8 cellular contexts compared by ENCODE assay signal in the genomic region with DNA sequence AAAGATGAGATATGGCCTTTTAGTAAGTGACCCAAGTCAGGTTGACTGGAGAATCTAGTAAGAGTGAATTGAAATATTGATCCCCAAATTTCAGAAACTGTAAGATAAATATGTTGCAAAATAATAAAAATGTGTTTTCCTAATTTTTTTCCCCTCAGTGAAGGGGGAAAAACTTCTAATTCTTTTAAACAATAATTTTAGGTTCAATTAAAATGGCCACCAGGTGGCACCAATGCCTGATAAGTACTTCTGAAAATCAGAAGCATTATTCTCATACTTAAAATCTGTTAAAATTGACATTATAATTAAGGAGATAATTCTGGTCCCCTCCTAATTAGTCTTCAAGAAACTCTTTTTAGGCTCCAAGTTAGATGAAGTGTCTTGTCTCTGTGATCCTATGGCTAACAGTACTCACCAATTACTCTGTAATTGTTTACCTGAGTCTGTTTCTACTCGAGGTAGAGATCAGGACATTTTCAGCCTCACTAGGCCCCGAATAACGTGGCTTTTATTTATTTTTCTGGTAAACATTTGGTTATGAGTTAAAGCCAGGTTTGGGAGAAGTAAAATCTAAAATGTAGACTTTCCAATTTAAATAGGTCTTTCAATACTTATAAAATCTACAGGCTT. TPM values are rescaled to one million over a fixed set of nuclear protein-coding genes. Genes with fewer than 3 reads are reported as not detected.
A peak's percentile ranks its signal among the peaks of the same experiment; 100 is the strongest.
DNase-seq lines count a peak whose midpoint lies in the region; ATAC-seq and TF ChIP-seq lines count a peak whose summit lies in the region.

No MANE protein-coding gene starts in this region.

- no peaks in the 10 kb centered on the region for H3K79me2 ChIP-seq in fibroblast of lung (ENCODE audit: control insufficient read depth, insufficient read depth, low read length)

- H3K4me3 ChIP-seq in fibroblast of lung (replicated peaks in 1 of 4; ENCODE audit: control extremely low read depth in 1 of 4, insufficient read depth in 1 of 4, low read depth in 3 of 4, low read length in 4 of 4) (no peak overlapping the region), gastrocnemius medialis (no peak overlapping the region)

- H3K27ac ChIP-seq in fibroblast of lung (ENCODE audit: insufficient read depth, low read length), result no peak overlapping the region
- no peak overlapping the region for H3K27ac ChIP-seq in gastrocnemius medialis

- no peak overlapping the region for H3K4me2 ChIP-seq in fibroblast of lung (ENCODE audit: extremely low read depth, insufficient read depth, low read length)

- TF ChIP-seq POLR2A in gastrocnemius medialis (IDR thresholded peaks at IDR 0.05), result no peak

- H3K36me3 ChIP-seq in fibroblast of lung (ENCODE audit: control insufficient read depth, insufficient read depth, low read length) (no peaks in the 10 kb centered on the region), gastrocnemius medialis (peaks cover 0 to 15% of the 10 kb centered on the region in 2 donors)

- intact Hi-C loops in gastrocnemius medialis (cut with DNase I; ENCODE audit: low total_unique reads), result loop anchor here (5.0 kb wide), 1 partner anchor 149 kb away; no protein-coding TSS in a partner anchor

- no peaks in the 10 kb centered on the region for H4K20me1 ChIP-seq in fibroblast of lung (ENCODE audit: control insufficient read depth, extremely low read depth, insufficient read depth, low read length)

- DNase-seq in SIG-M5 treated with dmso at 0.1 percent for 504 hours (lab: John Stamatoyannopoulos, UW; ENCODE audit: unreplicated experiment), result peak; percentile 26
- DNase-seq in SIG-M5 (lab: John Stamatoyannopoulos, UW), result no peak
- peak; percentile 27 for DNase-seq in LHCN-M2 (ENCODE audit: low read depth)
- DNase-seq in T-helper 9 cell, result peak; percentile 31
- peak; percentile 35 to 72 for DNase-seq in fibroblast of lung (ENCODE audit: low read depth in 2 of 2)
- no peak for DNase-seq in gastrocnemius medialis
- no peak for DNase-seq in GM20000 (ENCODE audit: low spot score)

- no peak overlapping the region for H2AFZ ChIP-seq in fibroblast of lung (ENCODE audit: low read length)

- no peak overlapping the region for H3K9ac ChIP-seq in fibroblast of lung (ENCODE audit: insufficient read depth, low read length)

- H3K4me1 ChIP-seq in fibroblast of lung (ENCODE audit: control insufficient read depth, extremely low read depth, insufficient read depth, low read length) (no peaks in the 10 kb centered on the region), gastrocnemius medialis (no peaks in the 10 kb centered on the region)

- H3K9me3 ChIP-seq in fibroblast of lung (ENCODE audit: control insufficient read depth, insufficient read depth, low read depth, low read length), result no peaks in the 10 kb centered on the region
- no peaks in the 10 kb centered on the region for H3K9me3 ChIP-seq in gastrocnemius medialis

- TF ChIP-seq CTCF in fibroblast of lung (conservative IDR thresholded peaks at IDR 0.05 in 1 of 2, IDR thresholded peaks at IDR 0.05 in 1 of 2; ENCODE audit: low read depth in 1 of 2, low read length in 2 of 2), result peak; percentile 28 to 52
- TF ChIP-seq CTCF in gastrocnemius medialis (IDR thresholded peaks at IDR 0.05 in 4 of 5, conservative IDR thresholded peaks at IDR 0.05 in 1 of 5), result peak in 4 of 5 experiments; percentile 40 to 62 (median 52)
- no peak for TF ChIP-seq CTCF in GM20000 (IDR thresholded peaks at IDR 0.05; ENCODE audit: extremely low read depth, missing control alignments)

- in situ Hi-C loops in gastrocnemius medialis (cut with MboI; ENCODE audit: low sequenced_read_pairs in 4 of 4), result loop anchor here (5.0 to 10.0 kb wide), 2 partner anchors 151 to 154 kb away; no protein-coding TSS in a partner anchor

- no peaks in the 10 kb centered on the region for H3K27me3 ChIP-seq in fibroblast of lung (ENCODE audit: control insufficient read depth, insufficient read depth, low read length)
- H3K27me3 ChIP-seq in gastrocnemius medialis, result no peaks in the 10 kb centered on the region

- ATAC-seq in gastrocnemius medialis, result no peak
- no peak for ATAC-seq in HG03442 (IDR thresholded peaks at IDR 0.05; ENCODE audit: unreplicated experiment)

RNA-seq across cellular contexts. Expression of a gene that starts 52.6 kb away (rescaled TPM):
- total RNA-seq in LHCN-M2 (2014; rRNA removed) (43.2 and 53.2 TPM in 2 replicates), fibroblast of lung (98.9 and 134 TPM in 2 replicates), gastrocnemius medialis (10 to 100 TPM; 27.3 to 42.8 (median 37.4) TPM)
- 20.0 TPM for polyA plus RNA-seq in LHCN-M2 (2012)
- 52.6 and 62.8 TPM in 2 replicates for polyA plus RNA-seq in fibroblast of lung
- 45.7 and 49.7 TPM in 2 replicates for polyA plus RNA-seq in fibroblast of lung (2012)
- 23.1 and 24.9 TPM in 2 replicates for polyA minus RNA-seq in fibroblast of lung (ENCODE audit: low replicate concordance)

Comparison
In these comparisons a context has a peak if more than half of its experiments do, and no peak if none do; other contexts are left out.
1. DNase-seq: peak in SIG-M5 treated with dmso at 0.1 percent for 504 hours (single experiment), LHCN-M2 (single experiment), T-helper 9 cell (single experiment) and fibroblast of lung (2 of 2); none in SIG-M5 (single experiment), gastrocnemius medialis (0 of 2) and GM20000 (single experiment).